In the genomic region with DNA sequence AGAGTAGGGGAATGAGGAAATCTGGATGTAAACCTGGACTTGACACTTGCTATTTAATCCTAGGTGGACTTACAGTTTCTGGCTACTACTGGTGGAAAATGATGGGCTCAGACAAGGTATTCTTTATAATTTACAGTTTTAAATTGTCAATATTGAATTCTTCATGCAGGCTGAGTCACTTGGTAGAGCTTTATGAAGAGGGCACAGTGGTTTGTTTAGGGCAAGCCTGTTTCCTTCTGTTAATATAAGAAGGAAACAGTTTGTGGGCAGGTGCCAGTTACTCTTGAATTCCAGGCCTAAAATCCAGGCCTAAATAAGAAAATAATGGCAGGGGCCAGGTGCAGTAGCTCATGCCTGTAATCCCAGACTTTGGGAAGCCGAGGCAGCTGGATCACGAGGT, we compare ENCODE assay signal across 15 cellular contexts.
DNase-seq lines count a peak whose midpoint lies in the region; ATAC-seq and TF ChIP-seq lines count a peak whose summit lies in the region.
"Had no signal": no experiment of that assay in that cellular context is flagged by ENCODE, and none has a peak within 500 bp of the region (broad histone marks: within the 10 kb centered on the region; RNA-seq: fewer than 3 reads in every experiment).

No MANE protein-coding gene starts in this region.

- H3K4me1 ChIP-seq in cardiac muscle cell (ENCODE audit: low read depth) (peaks cover 34% of the 10 kb centered on the region), heart right ventricle (peaks cover 0 to 20% (median 0%) of the 10 kb centered on the region in 9 donors), PC-3 (ENCODE audit: insufficient read depth, low read length) (peaks cover 32% of the 10 kb centered on the region)

- WGBS in heart right ventricle, 2 donors = 98 to 100% methylated on average over 2 of the region's 2 CpGs

- no peak overlapping the region for H3K4me3 Mint-ChIP-seq in stimulated activated effector memory CD8-positive, alpha-beta T cell treated with anti-CD3 and anti-CD28 coated beads, Interleukin-12 subunit alpha, Interleukin-12 subunit beta, amount 100 ng/mL, for 72 hours
- H3K4me3 Mint-ChIP-seq: CD4-positive, CD25-positive, alpha-beta regulatory T cell; HFFc6 had no signal

- no peaks in the 10 kb centered on the region for H3K9me3 Mint-ChIP-seq in stimulated activated effector memory CD8-positive, alpha-beta T cell treated with anti-CD3 and anti-CD28 coated beads, Interleukin-12 subunit alpha, Interleukin-12 subunit beta, amount 100 ng/mL, for 72 hours
- H3K9me3 Mint-ChIP-seq: CD4-positive, CD25-positive, alpha-beta regulatory T cell; HFFc6 had no signal

- no peak for TF ChIP-seq CTCF in cardiac muscle cell (IDR thresholded peaks at IDR 0.05; ENCODE audit: low read depth, low read length)
- no peak for TF ChIP-seq CTCF in heart right ventricle (IDR thresholded peaks at IDR 0.05)
- TF ChIP-seq CTCF in PC-3 (conservative IDR thresholded peaks at IDR 0.05; ENCODE audit: low read depth, low read length) = no peak

- no peaks in the 10 kb centered on the region for H3K9me3 ChIP-seq in cardiac muscle cell (ENCODE audit: low read depth)
- no peaks in the 10 kb centered on the region for H3K9me3 ChIP-seq in heart right ventricle
- H3K9me3 ChIP-seq in PC-3 (ENCODE audit: low read length) = no peaks in the 10 kb centered on the region
- H3K9me3 ChIP-seq: BLaER1 treated with 17β-estradiol and CSF1 and Interleukin-3, amounts not matched to agents 10 nM and 100 nM had no signal

- H3K4me1 Mint-ChIP-seq in stimulated activated effector memory CD8-positive, alpha-beta T cell treated with anti-CD3 and anti-CD28 coated beads, Interleukin-12 subunit alpha, Interleukin-12 subunit beta, amount 100 ng/mL, for 72 hours = peaks cover 37% of the 10 kb centered on the region

- H4K20me1 ChIP-seq in PC-3 (ENCODE audit: low read length) = no peaks in the 10 kb centered on the region

- H3K27ac ChIP-seq in cardiac muscle cell (peak overlapping the region; percentile 4), heart right ventricle (no peak overlapping the region), PC-3 (ENCODE audit: low read length) (no peak overlapping the region)
- H3K27ac ChIP-seq: BLaER1 treated with 17β-estradiol and CSF1 and Interleukin-3, amounts not matched to agents 10 nM and 100 nM had no signal

- intact Hi-C loops in heart right ventricle (cut with DNase I) = no loop called here
- intact Hi-C loops in PC-3 (cut with micrococcal nuclease) = loop anchor here (5.0 kb wide), 3 partner anchors 51 to 434 kb away; no protein-coding TSS in a partner anchor

- H3K4me2 ChIP-seq in PC-3 (ENCODE audit: low read length) = peak overlapping the region; percentile 4; the same call in 1 of the 2 replicates
- H3K4me2 ChIP-seq: BLaER1 treated with 17β-estradiol and CSF1 and Interleukin-3, amounts not matched to agents 10 nM and 100 nM had no signal

- CTCF ChIA-PET in PC-3 (lab: Charles Lee) = no interaction called here

- POLR2A ChIA-PET in PC-3 (lab: Charles Lee; ENCODE audit: unreplicated experiment) = interaction anchor here (0.5 kb wide), 1 partner anchor 73 kb away, joined by 3 read pairs; no protein-coding TSS in a partner anchor

- peaks cover 5% of the 10 kb centered on the region for H3K36me3 Mint-ChIP-seq in stimulated activated effector memory CD8-positive, alpha-beta T cell treated with anti-CD3 and anti-CD28 coated beads, Interleukin-12 subunit alpha, Interleukin-12 subunit beta, amount 100 ng/mL, for 72 hours

- no peak overlapping the region for H3K9ac ChIP-seq in PC-3 (ENCODE audit: low read length)
- H3K9ac ChIP-seq: BLaER1 treated with 17β-estradiol and CSF1 and Interleukin-3, amounts not matched to agents 10 nM and 100 nM had no signal

- BruUV-seq in PC-3 (replicated peaks; lab: Mats Ljungman, UMichigan) = no TSS peak

- H3K9me2 ChIP-seq in PC-3 (replicated peaks; ENCODE audit: low read length) = no peaks in the 10 kb centered on the region

- H3K36me3 ChIP-seq in cardiac muscle cell (no peaks in the 10 kb centered on the region), heart right ventricle (no peaks in the 10 kb centered on the region), PC-3 (ENCODE audit: low read depth, low read length) (no peaks in the 10 kb centered on the region)

- H2AFZ ChIP-seq in PC-3 (ENCODE audit: low read length) = no peak overlapping the region

- H3K4me3 ChIP-seq in cardiac muscle cell (no peak overlapping the region), heart right ventricle (no peak overlapping the region), PC-3 (ENCODE audit: low read length) (no peak overlapping the region)
- H3K4me3 ChIP-seq: BLaER1 treated with 17β-estradiol and CSF1 and Interleukin-3, amounts not matched to agents 10 nM and 100 nM had no signal

- ATAC-seq in heart right ventricle (no peak), PC-3 (peak; percentile 77)
- ATAC-seq in stimulated activated effector memory CD8-positive, alpha-beta T cell treated with anti-CD3 and anti-CD28 coated beads, Interleukin-12 subunit alpha, Interleukin-12 subunit beta, amount 100 ng/mL, for 72 hours = no peak

- DNase-seq in cardiac muscle cell (ENCODE audit: low read depth in 1 of 2, low spot score in 1 of 2) (no peak), heart right ventricle (no peak), PC-3 (peak; percentile 50), dermis blood vessel endothelial cell (peak; percentile 35), NCI-H1694 treated with DMSO at 0.1 percent for 48 hours (lab: John Stamatoyannopoulos, UW) (no peak), NCI-H187 treated with DMSO at 0.1 percent for 48 hours (lab: John Stamatoyannopoulos, UW) (no peak)
- no peak for DNase-seq in stimulated activated effector memory CD8-positive, alpha-beta T cell treated with anti-CD3 and anti-CD28 coated beads, Interleukin-12 subunit alpha, Interleukin-12 subunit beta, amount 100 ng/mL, for 72 hours (ENCODE audit: low spot score in 2 of 2)
- DNase-seq in stimulated activated CD4-positive, alpha-beta T cell treated with anti-CD3 and anti-CD28 coated beads, Interleukin-2, amount 100 ng/mL, for 24 hours = no peak
- DNase-seq: ACHN; Calu3; CD4-positive, CD25-positive, alpha-beta regulatory T cell; DMS 273 treated with DMSO at 0.1 percent for 48 hours; HCEC 1CT; HFFc6 had no signal

- no peaks in the 10 kb centered on the region for H3F3A ChIP-seq in PC-3 (ENCODE audit: low read length, unreplicated experiment)

- H3K27me3 ChIP-seq in cardiac muscle cell (no peaks in the 10 kb centered on the region), heart right ventricle (no peaks in the 10 kb centered on the region), PC-3 (ENCODE audit: low read length) (no peaks in the 10 kb centered on the region)
- H3K27me3 ChIP-seq: BLaER1 treated with 17β-estradiol and CSF1 and Interleukin-3, amounts not matched to agents 10 nM and 100 nM had no signal

- H3K79me2 ChIP-seq in PC-3 (ENCODE audit: low read length) = 0 out of 2 replicates have a peak, but pooled peaks cover 10% of the 10 kb centered on the region

- H3K27ac Mint-ChIP-seq in stimulated activated effector memory CD8-positive, alpha-beta T cell treated with anti-CD3 and anti-CD28 coated beads, Interleukin-12 subunit alpha, Interleukin-12 subunit beta, amount 100 ng/mL, for 72 hours = peak overlapping the region; percentile 2
- H3K27ac Mint-ChIP-seq: CD4-positive, CD25-positive, alpha-beta regulatory T cell; HFFc6 had no signal

Comparison
In these comparisons a context has a peak if more than half of its experiments do, and no peak if none do; other contexts are left out.
1. DNase-seq: peak in PC-3 (single experiment) and dermis blood vessel endothelial cell (single experiment); none in cardiac muscle cell (0 of 2), heart right ventricle (0 of 2), stimulated activated effector memory CD8-positive, alpha-beta T cell treated with anti-CD3 and anti-CD28 coated beads, Interleukin-12 subunit alpha, Interleukin-12 subunit beta, amount 100 ng/mL, for 72 hours (0 of 2), NCI-H1694 treated with DMSO at 0.1 percent for 48 hours (single experiment), stimulated activated CD4-positive, alpha-beta T cell treated with anti-CD3 and anti-CD28 coated beads, Interleukin-2, amount 100 ng/mL, for 24 hours (0 of 2) and NCI-H187 treated with DMSO at 0.1 percent for 48 hours (single experiment).